In the genomic region with DNA sequence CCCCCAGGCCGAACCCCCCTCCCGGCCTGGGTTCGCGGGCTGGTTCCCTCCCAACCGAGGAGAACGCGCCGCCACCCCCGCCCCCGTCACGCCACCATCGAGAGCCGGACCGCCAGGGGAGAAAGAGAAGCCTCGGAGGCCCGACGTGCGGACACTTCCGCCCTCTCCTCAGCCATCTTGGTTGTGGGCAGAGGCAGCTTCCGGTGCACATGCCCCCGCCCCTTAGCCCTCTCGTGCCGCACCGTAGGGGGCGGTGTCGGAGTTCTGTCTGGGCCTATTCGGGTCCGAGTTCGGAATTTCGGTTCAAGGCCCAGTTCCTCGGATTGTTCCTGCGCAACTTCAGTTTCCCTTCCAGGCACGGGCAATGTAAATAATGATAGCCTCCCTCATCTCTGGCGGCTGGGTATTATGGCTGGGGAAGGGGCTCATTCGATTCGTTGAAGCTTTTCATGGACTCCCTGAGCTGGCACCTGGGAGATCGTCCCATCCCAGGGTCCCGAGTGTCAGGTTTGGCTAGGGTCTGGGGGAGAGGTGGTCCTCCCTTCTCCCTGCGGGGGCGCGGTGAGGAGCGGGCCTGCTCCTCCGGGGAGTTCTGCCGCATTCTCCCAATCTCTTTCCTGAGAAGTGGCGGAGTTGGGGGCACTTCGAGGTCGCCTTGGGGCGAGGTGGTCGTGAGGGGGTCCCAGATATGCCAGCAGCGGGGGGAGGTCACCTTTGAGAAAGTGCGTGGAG, we compare ENCODE assay signal across 8 cellular contexts. TPM values are rescaled to one million over a fixed set of nuclear protein-coding genes. Genes with fewer than 3 reads are reported as not detected.
DNase-seq lines count a peak whose midpoint lies in the region; ATAC-seq and TF ChIP-seq lines count a peak whose summit lies in the region.

A gene with protein sequence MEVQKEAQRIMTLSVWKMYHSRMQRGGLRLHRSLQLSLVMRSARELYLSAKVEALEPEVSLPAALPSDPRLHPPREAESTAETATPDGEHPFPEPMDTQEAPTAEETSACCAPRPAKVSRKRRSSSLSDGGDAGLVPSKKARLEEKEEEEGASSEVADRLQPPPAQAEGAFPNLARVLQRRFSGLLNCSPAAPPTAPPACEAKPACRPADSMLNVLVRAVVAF (plus strand): TSS at position 225 of the 732 bp plus-strand sequence. CDS start 2,776 bp downstream, outside the sequence.
A gene with protein sequence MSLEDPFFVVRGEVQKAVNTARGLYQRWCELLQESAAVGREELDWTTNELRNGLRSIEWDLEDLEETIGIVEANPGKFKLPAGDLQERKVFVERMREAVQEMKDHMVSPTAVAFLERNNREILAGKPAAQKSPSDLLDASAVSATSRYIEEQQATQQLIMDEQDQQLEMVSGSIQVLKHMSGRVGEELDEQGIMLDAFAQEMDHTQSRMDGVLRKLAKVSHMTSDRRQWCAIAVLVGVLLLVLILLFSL (minus strand): TSS at position 189 of the 732 bp plus-strand sequence. CDS start 202 bp downstream, outside the sequence.

- POLR2A ChIA-PET in activated CD4-positive, alpha-beta T cell treated with anti-CD3 and anti-CD28 coated beads, Interleukin-2, amount 10 ng/mL, durations not matched to agents 7 days and 5 days (lab: Charles Lee): no interaction called here

- DNase-seq in AG10803 (ENCODE audit: low read depth): peak; percentile 96
- peak; percentile 69 for DNase-seq in NCI-H526 treated with DMSO at 0.1 percent for 48 hours (lab: John Stamatoyannopoulos, UW)
- DNase-seq in activated CD4-positive, alpha-beta T cell treated with anti-CD3 and anti-CD28 coated beads, Interleukin-2, amount 10 ng/mL, durations not matched to agents 7 days and 5 days: peak; percentile 95
- DNase-seq in cortex of kidney (lab: John Stamatoyannopoulos, UW): peak; percentile 55
- DNase-seq in left lobe of liver (ENCODE audit: low spot score): peak; percentile 97
- peak; percentile 91 for DNase-seq in stimulated activated CD4-positive, alpha-beta T cell treated with anti-CD3 and anti-CD28 coated beads, Interleukin-2, amount 100 ng/mL, for 4 hours (ENCODE audit: low read depth)

- peak within 1 kb of the TSS; percentile 97 for H3K4me3 Mint-ChIP-seq in activated CD4-positive, alpha-beta T cell treated with anti-CD3 and anti-CD28 coated beads, Interleukin-2, amount 10 ng/mL, durations not matched to agents 7 days and 5 days

- CTCF ChIA-PET in activated CD4-positive, alpha-beta T cell treated with anti-CD3 and anti-CD28 coated beads, Interleukin-2, amount 10 ng/mL, durations not matched to agents 7 days and 5 days (lab: Charles Lee): interaction anchor here (0.6 to 1.9 kb wide), 10 partner anchors 8 to 260 kb away, joined by 3 to 6 read pairs (median 5); a partner anchor contains a TSS

- H3K27me3 Mint-ChIP-seq in activated CD4-positive, alpha-beta T cell treated with anti-CD3 and anti-CD28 coated beads, Interleukin-2, amount 10 ng/mL, durations not matched to agents 7 days and 5 days: no peaks in the 10 kb centered on the region

- TF ChIP-seq CTCF in AG10803 (conservative IDR thresholded peaks at IDR 0.05; ENCODE audit: low read length): peak; percentile 62

- H3K27ac Mint-ChIP-seq in activated CD4-positive, alpha-beta T cell treated with anti-CD3 and anti-CD28 coated beads, Interleukin-2, amount 10 ng/mL, durations not matched to agents 7 days and 5 days: peak within 1 kb of the TSS; percentile 91

- peaks cover 19% of the 10 kb centered on the region for H3K4me1 Mint-ChIP-seq in activated CD4-positive, alpha-beta T cell treated with anti-CD3 and anti-CD28 coated beads, Interleukin-2, amount 10 ng/mL, durations not matched to agents 7 days and 5 days

- H3K4me3 ChIP-seq in AG10803 (ENCODE audit: low read length): peak within 1 kb of the TSS; percentile 99

- ATAC-seq in GM19023 (IDR thresholded peaks at IDR 0.05; ENCODE audit: unreplicated experiment) (peak; percentile 44), HG03460 (IDR thresholded peaks at IDR 0.05; ENCODE audit: unreplicated experiment) (peak; percentile 33), left lobe of liver (peak; percentile 64)

- peaks cover 26% of the 10 kb centered on the region for H3K36me3 Mint-ChIP-seq in activated CD4-positive, alpha-beta T cell treated with anti-CD3 and anti-CD28 coated beads, Interleukin-2, amount 10 ng/mL, durations not matched to agents 7 days and 5 days (ENCODE audit: low read depth)

- no peaks in the 10 kb centered on the region for H3K9me3 Mint-ChIP-seq in activated CD4-positive, alpha-beta T cell treated with anti-CD3 and anti-CD28 coated beads, Interleukin-2, amount 10 ng/mL, durations not matched to agents 7 days and 5 days

RNA-seq across cellular contexts. Expression of the first gene that starts in this region (rescaled TPM):
- 100 to 1,000 TPM; 167 to 188 TPM for total RNA-seq in activated CD4-positive, alpha-beta T cell treated with anti-CD3 and anti-CD28 coated beads, Interleukin-2, amount 10 ng/mL, durations not matched to agents 7 days and 5 days
- total RNA-seq in left lobe of liver: 26.5 TPM

RNA-seq across cellular contexts. Expression of the second gene that starts in this region (rescaled TPM):
- total RNA-seq in activated CD4-positive, alpha-beta T cell treated with anti-CD3 and anti-CD28 coated beads, Interleukin-2, amount 10 ng/mL, durations not matched to agents 7 days and 5 days: 10 to 100 TPM; 62.3 to 65.0 TPM
- 22.7 TPM for total RNA-seq in left lobe of liver

Comparison
In these comparisons a context has a peak if more than half of its experiments do, and no peak if none do; other contexts are left out.
1. Peak in every context shown above with its lines: DNase-seq, ATAC-seq and H3K4me3 ChIP-seq.